ENCODE assay signal across 14 cellular contexts in the genomic region with DNA sequence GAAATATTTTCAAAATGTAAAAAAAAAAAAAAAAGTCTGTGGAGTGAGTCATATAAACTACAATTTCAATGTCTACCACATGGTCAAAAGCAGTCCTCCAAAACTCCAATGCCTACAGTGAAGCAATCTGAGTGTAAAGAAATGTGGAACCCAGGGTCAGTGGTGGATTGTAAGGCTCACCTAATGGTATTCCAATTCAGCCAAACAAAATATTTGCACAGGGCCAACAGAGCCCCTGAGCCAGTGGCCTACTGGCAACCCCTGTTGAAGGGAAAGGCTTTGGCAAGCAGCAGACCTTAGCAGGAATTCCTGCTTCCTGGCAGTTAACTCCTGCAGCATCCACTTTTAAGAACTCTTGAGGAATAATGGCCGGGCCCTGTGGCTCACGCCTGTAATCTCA. TPM values are rescaled to one million over a fixed set of nuclear protein-coding genes. Genes with fewer than 3 reads are reported as not detected.
DNase-seq lines count a peak whose midpoint lies in the region; ATAC-seq, FAIRE-seq and TF ChIP-seq lines count a peak whose summit lies in the region.
"Had no signal": no experiment of that assay in that cellular context is flagged by ENCODE, and none has a peak within 500 bp of the region (broad histone marks: within the 10 kb centered on the region; RNA-seq: fewer than 3 reads in every experiment).

No MANE protein-coding gene starts in this region.

- H3K27me3 Mint-ChIP-seq in astrocyte (ENCODE audit: low read depth, unreplicated experiment) (no peaks in the 10 kb centered on the region), T-cell (no peaks in the 10 kb centered on the region)

- TF ChIP-seq CTCF in astrocyte (IDR thresholded peaks at IDR 0.05; ENCODE audit: insufficient read depth, low read depth, low read length) (no peak), HepG2 (CRISPR knock-in tag; IDR thresholded peaks at IDR 0.05) (no peak)

- H3K9ac ChIP-seq in astrocyte (ENCODE audit: low read length) (no peak overlapping the region), HepG2 (ENCODE audit: insufficient read depth, low read depth, low read length) (no peak overlapping the region)

- peaks cover 8% of the 10 kb centered on the region for H3K4me1 ChIP-seq in astrocyte (ENCODE audit: insufficient read depth, low read length)
- H3K4me1 ChIP-seq in HepG2 (ENCODE audit: insufficient read depth, low read length): peaks cover 37% of the 10 kb centered on the region

- no peak overlapping the region for H3K4me3 ChIP-seq in astrocyte (ENCODE audit: insufficient read depth, low read depth, low read length)
- H3K4me3 ChIP-seq in HepG2 (replicated peaks in 1 of 3; ENCODE audit: insufficient read depth in 1 of 3, low read depth in 2 of 3, low read length in 3 of 3): no peak overlapping the region
- H3K4me3 ChIP-seq: prostate gland had no signal

- TF ChIP-seq EP300 in HepG2 (IDR thresholded peaks at IDR 0.05; ENCODE audit: low read depth in 2 of 2, low read length in 2 of 2) (no peak), HepG2 (CRISPR knock-in tag; IDR thresholded peaks at IDR 0.05; ENCODE audit: borderline replicate concordance) (no peak)

- H3K4me3 Mint-ChIP-seq in astrocyte (ENCODE audit: unreplicated experiment) (no peak overlapping the region), T-cell (no peak overlapping the region)

- TF ChIP-seq RAD21 in HepG2 (CRISPR knock-in tag; IDR thresholded peaks at IDR 0.05): no peak

- ATAC-seq in HepG2 (peak; percentile 75), GM21786 (IDR thresholded peaks at IDR 0.05; ENCODE audit: unreplicated experiment) (no peak), T-cell (replicated peaks in 1 of 4) (no peak)

- POLR2A ChIA-PET in HepG2 (lab: Yijun Ruan, JAX): no interaction called here
- POLR2A ChIA-PET in T-cell (lab: Charles Lee): no interaction called here

- H3K9me3 ChIP-seq in astrocyte (ENCODE audit: insufficient read depth, low read depth, low read length): no peaks in the 10 kb centered on the region
- H3K9me3 ChIP-seq in HepG2 (ENCODE audit: low read length): no peaks in the 10 kb centered on the region
- H3K9me3 ChIP-seq: prostate gland had no signal

- CTCF ChIA-PET in HepG2 (lab: Yijun Ruan, JAX; ENCODE audit: low intra/inter-chr PET ratio, low total read pairs) (no interaction called here), T-cell (lab: Charles Lee) (no interaction called here)

- H3K4me1 Mint-ChIP-seq in astrocyte (ENCODE audit: low read depth, unreplicated experiment) (peaks cover 3% of the 10 kb centered on the region), T-cell (peaks cover 49 to 58% (median 52%) of the 10 kb centered on the region in 3 donors)

- no peak overlapping the region for H3K4me2 ChIP-seq in astrocyte (ENCODE audit: low read length)
- H3K4me2 ChIP-seq in HepG2 (ENCODE audit: low read depth, low read length): no peak overlapping the region

- DNase-seq in AG20443 (ENCODE audit: low spot score) (peak; percentile 42), HCEC 1CT (peak; percentile 54), astrocyte (ENCODE audit: low read depth) (peak; percentile 89), HepG2 (ENCODE audit: low spot score) (peak; percentile 91), KBM-7 (no peak), Kasumi-1 (lab: John Stamatoyannopoulos, UW) (no peak), T-cell (no peak)
- DNase-seq: activated CD8-positive, alpha-beta memory T cell treated with anti-CD3 and anti-CD28 coated beads, Interleukin-2, amount 50 U/mL, for 4 hours; DMS 273 treated with DMSO at 0.1 percent for 48 hours; KG1; NCI-H82 had no signal

- H3K27me3 ChIP-seq in astrocyte (ENCODE audit: insufficient read depth, low read length) (no peaks in the 10 kb centered on the region), HepG2 (ENCODE audit: control insufficient read depth in 1 of 2, insufficient read depth in 2 of 2, low read length in 2 of 2) (no peaks in the 10 kb centered on the region)

- H3K9me3 Mint-ChIP-seq in astrocyte (ENCODE audit: unreplicated experiment) (no peaks in the 10 kb centered on the region), T-cell (no peaks in the 10 kb centered on the region)

- no TSS peak for BruUV-seq in HepG2 (replicated peaks; lab: Mats Ljungman, UMichigan)

- H3K27ac ChIP-seq in astrocyte (ENCODE audit: low read depth, low read length) (no peak overlapping the region), HepG2 (ENCODE audit: extremely low read length, insufficient read depth, low read length) (peak overlapping the region; percentile 12)
- H3K27ac ChIP-seq: prostate gland had no signal

- FAIRE-seq in astrocyte (lab: Jason Lieb, UNC): no peak
- FAIRE-seq in HepG2 (lab: Jason Lieb, UNC): peak; percentile 84
- FAIRE-seq: GM18507 had no signal

- H4K20me1 ChIP-seq in astrocyte (ENCODE audit: insufficient read depth, low read length): peaks cover 67% of the 10 kb centered on the region
- H4K20me1 ChIP-seq in HepG2 (ENCODE audit: insufficient read depth, low read length): peaks cover 9% of the 10 kb centered on the region; the same call in 1 of the 2 replicates

- intact Hi-C loops in HepG2 (cut with micrococcal nuclease; ENCODE audit: unreplicated experiment): loop anchor here (5.0 kb wide), 1 partner anchor 46 kb away; no protein-coding TSS in a partner anchor

- 17% methylated on average over 1 of the region's 2 CpGs for WGBS in HepG2 (ENCODE audit: low lambda C conversion rate)

- TF ChIP-seq POLR2A in HepG2 (IDR thresholded peaks at IDR 0.05; ENCODE audit: insufficient read depth in 1 of 2, low read depth in 2 of 2, low read length in 2 of 2): no peak

- no peaks in the 10 kb centered on the region for H3K36me3 Mint-ChIP-seq in astrocyte (ENCODE audit: low read depth, unreplicated experiment)
- H3K36me3 Mint-ChIP-seq in T-cell: peaks cover 14% of the 10 kb centered on the region

- H3K79me2 ChIP-seq in astrocyte (ENCODE audit: insufficient read depth, low read length): peaks cover 83% of the 10 kb centered on the region
- H3K79me2 ChIP-seq in HepG2 (ENCODE audit: insufficient read depth, low read length): peaks cover 62% of the 10 kb centered on the region

- no peak overlapping the region for H3K27ac Mint-ChIP-seq in astrocyte (ENCODE audit: unreplicated experiment)
- H3K27ac Mint-ChIP-seq in T-cell: no peak overlapping the region

- H2AFZ ChIP-seq in astrocyte (ENCODE audit: low read depth, low read length) (no peak overlapping the region), HepG2 (ENCODE audit: low read length) (no peak overlapping the region)

- in situ Hi-C loops in HepG2 (cut with HindIII; ENCODE audit: extremely low pct_ligation_motif_present, low pct_unique_long_range_greater_than_20kb): no loop called here
- in situ Hi-C loops in KBM-7 (cut with MboI; ENCODE audit: low pct_unique_long_range_greater_than_20kb, low sequenced_read_pairs): no loop called here

- peaks cover 13% of the 10 kb centered on the region for H3K36me3 ChIP-seq in astrocyte (ENCODE audit: insufficient read depth, low read length)
- H3K36me3 ChIP-seq in HepG2 (replicated peaks in 1 of 2; ENCODE audit: control insufficient read depth in 1 of 2, insufficient read depth in 2 of 2, low read length in 2 of 2): peaks cover 3 to 20% of the 10 kb centered on the region in 2 experiments; a peak in 4 of 5 replicates
- H3K36me3 ChIP-seq: prostate gland had no signal

RNA-seq across cellular contexts. Expression of gene DNMT1, which starts 3.4 kb away (rescaled TPM):
- total RNA-seq in astrocyte (42.6 and 50.6 TPM in 2 replicates), HepG2 (2016; rRNA removed; fragmentation: Illumina TruSeq; extraction: Trizol) (71.3 and 91.1 TPM in 2 replicates), T-cell (100 to 1,000 TPM; 199 to 245 (median 235) TPM)
- total RNA-seq in HepG2 (2016; cell fraction: cytosol; rRNA removed; fragmentation: Illumina TruSeq; extraction: Trizol; ENCODE audit: low read depth): 19.2 and 22.3 TPM in 2 replicates
- total RNA-seq in HepG2 (2016; cell fraction: insoluble cytoplasmic fraction; rRNA removed; fragmentation: Illumina TruSeq; extraction: Trizol): 56.4 and 79.8 TPM in 2 replicates
- 22.8 and 25.9 TPM in 2 replicates for total RNA-seq in HepG2 (2016; cell fraction: membrane; rRNA removed; fragmentation: Illumina TruSeq; extraction: Trizol)
- 75.7 and 86.8 TPM in 2 replicates for total RNA-seq in HepG2 (2016; cell fraction: nucleus; rRNA removed; fragmentation: Illumina TruSeq; extraction: Trizol)
- polyA plus RNA-seq in HepG2 (2011; rRNA removed): 24.5 and 31.2 TPM in 2 replicates
- 8.4 and 10.3 TPM in 2 replicates for polyA plus RNA-seq in HepG2 (2011; cell fraction: cytosol; rRNA removed)
- 93.5 and 117 TPM in 2 replicates for polyA plus RNA-seq in HepG2 (2011; cell fraction: nucleus; rRNA removed)
- polyA plus RNA-seq in HepG2 (2012): 44.7 and 63.7 TPM in 2 replicates
- 4.3 and 4.9 TPM in 2 replicates for polyA plus RNA-seq in HepG2 (2016; cell fraction: cytosol; fragmentation: Illumina TruSeq; extraction: Trizol; ENCODE audit: low read depth)
- 51.8 and 69.6 TPM in 2 replicates for polyA plus RNA-seq in HepG2 (2016; cell fraction: insoluble cytoplasmic fraction; fragmentation: Illumina TruSeq; extraction: Trizol; ENCODE audit: low read depth)
- polyA plus RNA-seq in HepG2 (2016; cell fraction: membrane; fragmentation: Illumina TruSeq; extraction: Trizol; ENCODE audit: low read depth): 11.8 and 13.3 TPM in 2 replicates
- 227 and 231 TPM in 2 replicates for polyA plus RNA-seq in HepG2 (2016; cell fraction: nucleus; fragmentation: Illumina TruSeq; extraction: Trizol; ENCODE audit: insufficient read depth, low read depth)
- polyA minus RNA-seq in HepG2 (2011; rRNA and poly(A)+ RNA removed; ENCODE audit: low replicate concordance): 52.1 and 125 TPM in 2 replicates
- polyA minus RNA-seq in HepG2 (2011; cell fraction: cytosol; rRNA and poly(A)+ RNA removed): 28.0 and 28.5 TPM in 2 replicates
- 40.2 and 40.9 TPM in 2 replicates for polyA minus RNA-seq in HepG2 (2011; cell fraction: nucleus; rRNA and poly(A)+ RNA removed)

RNA-seq across cellular contexts. Expression of gene S1PR2, which starts 39.8 kb away (rescaled TPM):
- 15.7 and 16.8 TPM in 2 replicates for total RNA-seq in astrocyte
- total RNA-seq in HepG2 (2016; rRNA removed; fragmentation: Illumina TruSeq; extraction: Trizol): 0.93 and 1.3 TPM in 2 replicates
- 0.26 and 0.51 TPM in 2 replicates for total RNA-seq in HepG2 (2016; cell fraction: cytosol; rRNA removed; fragmentation: Illumina TruSeq; extraction: Trizol; ENCODE audit: low read depth)
- total RNA-seq in HepG2 (2016; cell fraction: insoluble cytoplasmic fraction; rRNA removed; fragmentation: Illumina TruSeq; extraction: Trizol): 0.77 and 1.4 TPM in 2 replicates
- 1.2 and 1.4 TPM in 2 replicates for total RNA-seq in HepG2 (2016; cell fraction: membrane; rRNA removed; fragmentation: Illumina TruSeq; extraction: Trizol)
- 0.66 and 1.0 TPM in 2 replicates for total RNA-seq in HepG2 (2016; cell fraction: nucleus; rRNA removed; fragmentation: Illumina TruSeq; extraction: Trizol)
- 0.91 and 1.2 TPM in 2 replicates for polyA plus RNA-seq in HepG2 (2011; rRNA removed)
- 1.1 and 1.2 TPM in 2 replicates for polyA plus RNA-seq in HepG2 (2011; cell fraction: cytosol; rRNA removed)
- 0.51 and 0.69 TPM in 2 replicates for polyA plus RNA-seq in HepG2 (2011; cell fraction: nucleus; rRNA removed)
- polyA plus RNA-seq in HepG2 (2012): 0.59 and 0.71 TPM in 2 replicates
- 0.19 and 0.20 TPM in 2 replicates for polyA plus RNA-seq in HepG2 (2016; cell fraction: cytosol; fragmentation: Illumina TruSeq; extraction: Trizol; ENCODE audit: low read depth)
- polyA plus RNA-seq in HepG2 (2016; cell fraction: insoluble cytoplasmic fraction; fragmentation: Illumina TruSeq; extraction: Trizol; ENCODE audit: low read depth): 0.53 and 0.66 TPM in 2 replicates
- 0.55 and 0.86 TPM in 2 replicates for polyA plus RNA-seq in HepG2 (2016; cell fraction: membrane; fragmentation: Illumina TruSeq; extraction: Trizol; ENCODE audit: low read depth)
- 1.1 and 1.4 TPM in 2 replicates for polyA plus RNA-seq in HepG2 (2016; cell fraction: nucleus; fragmentation: Illumina TruSeq; extraction: Trizol; ENCODE audit: insufficient read depth, low read depth)
- polyA minus RNA-seq in HepG2 (2011; rRNA and poly(A)+ RNA removed; ENCODE audit: low replicate concordance): 10.2 and 10.5 TPM in 2 replicates
- polyA minus RNA-seq in HepG2 (2011; cell fraction: cytosol; rRNA and poly(A)+ RNA removed): 2.3 and 2.4 TPM in 2 replicates
- polyA minus RNA-seq in HepG2 (2011; cell fraction: nucleus; rRNA and poly(A)+ RNA removed): 0.77 and 0.99 TPM in 2 replicates
- 10 to 100 TPM in 2 of 5 donors, 1 to 10 TPM in 3; 6.2 to 11.4 (median 9.8) TPM for total RNA-seq in T-cell

Comparison
In these comparisons a context has a peak if more than half of its experiments do, and no peak if none do; other contexts are left out.
1. DNase-seq: peak in AG20443 (single experiment), HCEC 1CT (single experiment), astrocyte (single experiment) and HepG2 (single experiment); none in KBM-7 (single experiment), Kasumi-1 (0 of 2) and T-cell (0 of 34).